Comparison of ENCODE assay signal across 8 cellular contexts in the genomic region with DNA sequence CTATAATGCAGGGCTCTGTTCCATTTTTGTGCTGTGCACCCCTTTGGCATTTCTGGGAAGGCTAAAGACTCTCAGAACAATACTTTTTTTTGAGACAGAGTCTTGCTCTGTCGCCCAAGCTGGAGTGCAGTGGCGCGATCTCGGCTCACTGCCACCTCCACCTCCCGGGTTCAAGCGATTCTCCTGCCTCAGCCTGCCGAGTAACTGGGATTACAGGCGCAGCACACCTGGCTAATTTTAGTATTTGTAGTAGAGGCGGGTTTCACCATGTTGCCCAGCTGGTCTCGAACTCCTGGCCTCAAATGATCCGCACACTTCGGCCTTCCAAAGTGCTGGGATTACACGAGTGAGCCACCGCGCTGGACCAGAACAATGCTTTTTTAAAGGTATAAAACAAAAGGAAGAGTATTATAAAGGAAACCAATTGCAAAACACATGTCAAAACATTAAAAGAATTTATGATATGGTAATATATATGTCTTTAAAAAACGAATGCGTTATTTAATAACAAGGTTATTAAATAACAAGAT. TPM values are rescaled to one million over a fixed set of nuclear protein-coding genes. Genes with fewer than 3 reads are reported as not detected.
DNase-seq lines count a peak whose midpoint lies in the region; ATAC-seq and TF ChIP-seq lines count a peak whose summit lies in the region.

No MANE protein-coding gene starts in this region.

- 34 to 35% methylated on average over 17 of the region's 17 CpGs for WGBS in lower leg skin, 2 donors
- WGBS in transverse colon (ENCODE audit: low coverage in 1 of 2), 2 donors: 30 to 40% methylated on average over 9 to 17 of the region's 17 CpGs

- peak overlapping the region; percentile 92 for H3K9ac ChIP-seq in adipocyte (ENCODE audit: low read length)

- CTCF ChIA-PET in activated naive CD4-positive, alpha-beta T cell treated with anti-CD3 and anti-CD28 coated beads for 36 hours (lab: Charles Lee): interaction anchor here (1.6 kb wide), 2 partner anchors 18 to 49 kb away, joined by 4 read pairs; no protein-coding TSS in a partner anchor

- no peaks in the 10 kb centered on the region for H3K9me3 ChIP-seq in adipocyte (ENCODE audit: control insufficient read depth, low read length)
- H3K9me3 ChIP-seq in transverse colon: no peaks in the 10 kb centered on the region

- peak overlapping the region; percentile 89 for H3K4me3 ChIP-seq in adipocyte (ENCODE audit: low read length)
- H3K4me3 ChIP-seq in lower leg skin (ENCODE audit: low read depth, poor library complexity, severe bottlenecking): peak overlapping the region; percentile 54
- peak overlapping the region; percentile 65 to 75 (median 73) for H3K4me3 ChIP-seq in transverse colon

- H3K4me1 ChIP-seq in adipocyte (ENCODE audit: control insufficient read depth, insufficient read depth, low read length) (peaks cover 57% of the 10 kb centered on the region), transverse colon (peaks cover 24 to 64% (median 50%) of the 10 kb centered on the region in 4 donors)

- in situ Hi-C loops in transverse colon (cut with MboI; ENCODE audit: low pct_ligation_motif_present in 1 of 4, low pct_unique_long_range_greater_than_20kb in 1 of 4, low sequenced_read_pairs in 3 of 4): no loop called here

- H3K36me3 ChIP-seq in adipocyte (ENCODE audit: control insufficient read depth, insufficient read depth, low read length, severe bottlenecking): no peaks in the 10 kb centered on the region
- no peaks in the 10 kb centered on the region for H3K36me3 ChIP-seq in transverse colon

- H3K4me3 Mint-ChIP-seq in activated naive CD4-positive, alpha-beta T cell treated with anti-CD3 and anti-CD28 coated beads for 36 hours: peak overlapping the region; percentile 99

- TF ChIP-seq POLR2A in lower leg skin (IDR thresholded peaks at IDR 0.05) (no peak), transverse colon (IDR thresholded peaks at IDR 0.05) (no peak)

- H3K4me1 Mint-ChIP-seq in activated naive CD4-positive, alpha-beta T cell treated with anti-CD3 and anti-CD28 coated beads for 36 hours (ENCODE audit: low read depth): peaks cover 55% of the 10 kb centered on the region

- peak overlapping the region; percentile 96 to 97 (median 96) for H3K27ac ChIP-seq in transverse colon

- no peak for DNase-seq in activated naive CD4-positive, alpha-beta T cell treated with anti-CD3 and anti-CD28 coated beads for 36 hours
- no peak for DNase-seq in activated naive CD4-positive, alpha-beta T cell (lab: John Stamatoyannopoulos, UW)
- no peak for DNase-seq in adipocyte (ENCODE audit: low read depth)
- DNase-seq in lower leg skin (ENCODE audit: low spot score in 2 of 2): peak in 1 of 2 donors; percentile 74
- DNase-seq in transverse colon: no peak
- DNase-seq in dermis blood vessel endothelial cell: no peak
- DNase-seq in OCI-M1 (lab: John Stamatoyannopoulos, UW): no peak

- intact Hi-C loops in activated naive CD4-positive, alpha-beta T cell treated with anti-CD3 and anti-CD28 coated beads for 36 hours (cut with micrococcal nuclease): loop anchor here (1.0 to 10.0 kb wide), 4 partner anchors 24 to 1211 kb away; partner anchors contain the start of gene CTDSPL2
- intact Hi-C loops in lower leg skin (cut with DNase I; ENCODE audit: low total_unique reads): no loop called here
- intact Hi-C loops in transverse colon (cut with DNase I; ENCODE audit: low total_unique reads): no loop called here

- H3K27ac Mint-ChIP-seq in activated naive CD4-positive, alpha-beta T cell treated with anti-CD3 and anti-CD28 coated beads for 36 hours: peak overlapping the region; percentile 86

- H3K9me3 Mint-ChIP-seq in activated naive CD4-positive, alpha-beta T cell treated with anti-CD3 and anti-CD28 coated beads for 36 hours: no peaks in the 10 kb centered on the region

- H3K36me3 Mint-ChIP-seq in activated naive CD4-positive, alpha-beta T cell treated with anti-CD3 and anti-CD28 coated beads for 36 hours (ENCODE audit: low read depth): peaks cover 12% of the 10 kb centered on the region

- ATAC-seq in GM18858 (IDR thresholded peaks at IDR 0.05; ENCODE audit: unreplicated experiment): no peak

- H3K27me3 Mint-ChIP-seq in activated naive CD4-positive, alpha-beta T cell treated with anti-CD3 and anti-CD28 coated beads for 36 hours (ENCODE audit: low read depth): no peaks in the 10 kb centered on the region

- TF ChIP-seq CTCF in lower leg skin (IDR thresholded peaks at IDR 0.05) (no peak), transverse colon (IDR thresholded peaks at IDR 0.05) (no peak)

- H3K27me3 ChIP-seq in adipocyte (replicated peaks; ENCODE audit: control insufficient read depth, insufficient read depth, low read length): no peaks in the 10 kb centered on the region
- no peaks in the 10 kb centered on the region for H3K27me3 ChIP-seq in transverse colon

- no peak for TF ChIP-seq EP300 in transverse colon (IDR thresholded peaks at IDR 0.05; ENCODE audit: low read depth)

RNA-seq across cellular contexts. Expression of gene SQOR, which starts 1.0 kb away (rescaled TPM):
- total RNA-seq in activated naive CD4-positive, alpha-beta T cell treated with anti-CD3 and anti-CD28 coated beads for 36 hours: 10 to 100 TPM; 54.3 to 56.4 TPM
- 10 to 100 TPM; 39.3 to 56.0 (median 52.7) TPM for total RNA-seq in lower leg skin
- 100 to 1,000 TPM; 106 to 377 (median 281) TPM for total RNA-seq in transverse colon
- total RNA-seq in dermis blood vessel endothelial cell: 128 and 161 TPM in 2 replicates

RNA-seq across cellular contexts. Expression of gene BLOC1S6, which starts 48.6 kb away (rescaled TPM):
- total RNA-seq in activated naive CD4-positive, alpha-beta T cell treated with anti-CD3 and anti-CD28 coated beads for 36 hours: 10 to 100 TPM; 36.8 to 42.8 TPM
- total RNA-seq in lower leg skin: 10 to 100 TPM; 24.5 to 32.0 (median 27.0) TPM
- total RNA-seq in transverse colon: 10 to 100 TPM in 3 of 4 donors, 1 to 10 TPM in 1; 6.7 to 35.4 (median 23.8) TPM
- 63.8 and 79.3 TPM in 2 replicates for total RNA-seq in dermis blood vessel endothelial cell
